ENCODE assay signal across 16 cellular contexts in genomic region chr10:33301097-33301789, GRCh38. TPM values are rescaled to one million over a fixed set of nuclear protein-coding genes. Genes with fewer than 3 reads are reported as not detected.
DNase-seq lines count a peak whose midpoint lies in the region; ATAC-seq, FAIRE-seq and TF ChIP-seq lines count a peak whose summit lies in the region.
"Had no signal": no experiment of that assay in that cellular context is flagged by ENCODE, and none has a peak within 500 bp of the region (broad histone marks: within the 10 kb centered on the region; RNA-seq: fewer than 3 reads in every experiment).

No MANE protein-coding gene starts in this region.

- no peak overlapping the region for H2BK5ac ChIP-seq in trophoblast cell (ENCODE audit: low read depth, low read length, poor library complexity)

- no peaks in the 10 kb centered on the region for H3F3A ChIP-seq in neural progenitor cell (ENCODE audit: low read depth)

- BruUV-seq in Caco-2 (replicated peaks; lab: Mats Ljungman, UMichigan): no TSS peak

- no peak overlapping the region for H3K9ac ChIP-seq in neural progenitor cell
- H3K9ac ChIP-seq in trophoblast cell (ENCODE audit: low read length): no peak overlapping the region

- no peaks in the 10 kb centered on the region for H3K79me1 ChIP-seq in trophoblast cell (ENCODE audit: low read length)

- H3K4me1 ChIP-seq in A549 (peaks cover 80% of the 10 kb centered on the region), Caco-2 (peaks cover 29% of the 10 kb centered on the region), neural progenitor cell (peaks cover 9% of the 10 kb centered on the region), trophoblast cell (ENCODE audit: control insufficient read depth in 1 of 2, insufficient read depth in 2 of 2, low read length in 2 of 2) (no peaks in the 10 kb centered on the region)

- 83% methylated on average over 9 of the region's 9 CpGs for WGBS in A549 (ENCODE audit: missing lambda C conversion rate)
- no CpG with 5 or more reads among the region's 9 CpGs for WGBS in trophoblast cell (ENCODE audit: extremely low coverage, insufficient coverage, insufficient read length)

- no peak overlapping the region for H3K27ac Mint-ChIP-seq in Caco-2 (ENCODE audit: unreplicated experiment)
- H3K27ac Mint-ChIP-seq in neural progenitor cell: peak overlapping the region; percentile 21
- H3K27ac Mint-ChIP-seq: CD8-positive, alpha-beta T cell had no signal

- no peak overlapping the region for H2AK5ac ChIP-seq in trophoblast cell (ENCODE audit: low read length)

- H3K27me3 ChIP-seq in Caco-2 (replicated peaks; ENCODE audit: control insufficient read depth, insufficient read depth, low read length) (no peaks in the 10 kb centered on the region), neural progenitor cell (no peaks in the 10 kb centered on the region), trophoblast cell (ENCODE audit: insufficient read depth, low read length) (no peaks in the 10 kb centered on the region)

- H3K4me3 ChIP-seq in A549 (no peak overlapping the region), Caco-2 (ENCODE audit: low read depth, low read length) (no peak overlapping the region), neural progenitor cell (no peak overlapping the region), trophoblast cell (ENCODE audit: low read depth, low read length) (no peak overlapping the region)

- no peaks in the 10 kb centered on the region for H3K9me3 Mint-ChIP-seq in Caco-2 (ENCODE audit: unreplicated experiment)
- H3K9me3 Mint-ChIP-seq in neural progenitor cell: no peaks in the 10 kb centered on the region
- H3K9me3 Mint-ChIP-seq: CD8-positive, alpha-beta T cell had no signal

- H3K36me3 Mint-ChIP-seq in Caco-2 (ENCODE audit: insufficient read depth, unreplicated experiment) (peaks cover 69% of the 10 kb centered on the region), neural progenitor cell (peaks cover 17% of the 10 kb centered on the region)
- H3K36me3 Mint-ChIP-seq: CD8-positive, alpha-beta T cell had no signal

- POLR2A ChIA-PET in A549 (lab: Yijun Ruan, JAX) (no interaction called here), Caco-2 (lab: Charles Lee) (no interaction called here)

- H3K4me2 ChIP-seq in A549: peak overlapping the region; percentile 13
- H3K4me2 ChIP-seq in neural progenitor cell: no peak overlapping the region
- no peak overlapping the region for H3K4me2 ChIP-seq in trophoblast cell (ENCODE audit: low read length)

- H3K27ac ChIP-seq in A549 (peak overlapping the region in 1 of 2 experiments; percentile 17; a peak in 1 of 6 replicates), neural progenitor cell (no peak overlapping the region), trophoblast cell (ENCODE audit: low read depth, low read length) (no peak overlapping the region)

- no peak for TF ChIP-seq EP300 in A549 (IDR thresholded peaks at IDR 0.05)

- FAIRE-seq in A549 (lab: Jason Lieb, UNC): no peak

- no peak for TF ChIP-seq POLR2A in A549 (IDR thresholded peaks at IDR 0.05; ENCODE audit: low read length)

- H3K14ac ChIP-seq in trophoblast cell (ENCODE audit: low read length): no peak overlapping the region

- no peak overlapping the region for H3K4ac ChIP-seq in trophoblast cell (ENCODE audit: low read depth, low read length)

- no peaks in the 10 kb centered on the region for H3K27me3 Mint-ChIP-seq in Caco-2 (ENCODE audit: insufficient read depth, unreplicated experiment)
- peaks cover 2% of the 10 kb centered on the region for H3K27me3 Mint-ChIP-seq in neural progenitor cell (ENCODE audit: insufficient read depth, low read depth)

- H3K36me3 ChIP-seq in Caco-2 (ENCODE audit: control insufficient read depth, insufficient read depth, low read length) (peaks cover 2% of the 10 kb centered on the region; the same call in 1 of the 2 replicates), neural progenitor cell (no peaks in the 10 kb centered on the region), trophoblast cell (ENCODE audit: control insufficient read depth in 1 of 2, insufficient read depth in 2 of 2, low read length in 2 of 2) (peaks cover 3 to 5% of the 10 kb centered on the region in 2 experiments)

- H2BK120ac ChIP-seq in trophoblast cell (ENCODE audit: insufficient read depth, low read length, poor library complexity): no peak overlapping the region

- H3K79me2 ChIP-seq in neural progenitor cell (ENCODE audit: low read depth): no peaks in the 10 kb centered on the region
- no peaks in the 10 kb centered on the region for H3K79me2 ChIP-seq in trophoblast cell (ENCODE audit: control insufficient read depth, insufficient read depth, low read length, poor library complexity)

- intact Hi-C loops in Caco-2 (cut with micrococcal nuclease; ENCODE audit: unreplicated experiment) (no loop called here), left colon (cut with DNase I, micrococcal nuclease) (no loop called here)

- H2AFZ ChIP-seq in neural progenitor cell (replicated peaks) (no peak overlapping the region), trophoblast cell (ENCODE audit: insufficient read depth, low read length, poor library complexity) (no peak overlapping the region)

- no peak overlapping the region for H4K12ac ChIP-seq in trophoblast cell (ENCODE audit: low read depth, low read length)

- no peak for DNase-seq in A549 (ENCODE audit: low read depth in 1 of 2, low spot score in 1 of 2)
- DNase-seq in Caco-2: no peak
- DNase-seq in left colon: no peak
- no peak for DNase-seq in neural progenitor cell (ENCODE audit: low spot score)
- DNase-seq in trophoblast cell: no peak
- DNase-seq in activated CD4-positive, CD25-positive, alpha-beta regulatory T cell treated with anti-CD3 and anti-CD28 coated beads, Interleukin-2, amount 50 U/mL, for 72 hours: no peak
- DNase-seq: CD8-positive, alpha-beta T cell; DMS153; EL; H7; MM.1S; NCI-H1105; NCI-H2029 treated with DMSO at 0.1 percent for 48 hours; NCI-H226; NCI-H526 treated with DMSO at 0.1 percent for 48 hours had no signal

- TF ChIP-seq CTCF in A549 (IDR thresholded peaks at IDR 0.05) (no peak), Caco-2 (IDR thresholded peaks at IDR 0.05; ENCODE audit: insufficient read depth in 1 of 2, low read depth in 1 of 2, low read length in 1 of 2, severe bottlenecking in 1 of 2, unreplicated experiment in 1 of 2) (no peak), neural progenitor cell (IDR thresholded peaks at IDR 0.05) (no peak)

- no peak for TF ChIP-seq RAD21 in A549 (conservative IDR thresholded peaks at IDR 0.05 in 1 of 2, IDR thresholded peaks at IDR 0.05 in 1 of 2)

- H4K8ac ChIP-seq in trophoblast cell (ENCODE audit: low read depth, low read length): no peak overlapping the region

- no peak overlapping the region for H3K18ac ChIP-seq in trophoblast cell (ENCODE audit: low read length)

- H3K4me1 Mint-ChIP-seq in Caco-2 (ENCODE audit: low read depth, unreplicated experiment) (peaks cover 52% of the 10 kb centered on the region), neural progenitor cell (peaks cover 7% of the 10 kb centered on the region)

- H3K4me3 Mint-ChIP-seq in Caco-2 (ENCODE audit: unreplicated experiment): peak overlapping the region; percentile 3
- no peak overlapping the region for H3K4me3 Mint-ChIP-seq in neural progenitor cell
- H3K4me3 Mint-ChIP-seq: CD8-positive, alpha-beta T cell had no signal

- ATAC-seq in A549 (no peak), left colon (peak; percentile 80), HG03095 (IDR thresholded peaks at IDR 0.05; ENCODE audit: unreplicated experiment) (no peak)
- ATAC-seq: CD8-positive, alpha-beta T cell had no signal

- no peak overlapping the region for H4K91ac ChIP-seq in trophoblast cell (ENCODE audit: low read depth, low read length)

- H4K20me1 ChIP-seq in neural progenitor cell (ENCODE audit: low read depth): no peaks in the 10 kb centered on the region

- H3K9me3 ChIP-seq in A549 (no peaks in the 10 kb centered on the region), Caco-2 (no peaks in the 10 kb centered on the region), neural progenitor cell (ENCODE audit: low read depth) (no peaks in the 10 kb centered on the region), trophoblast cell (ENCODE audit: insufficient read depth, low read depth, low read length) (no peaks in the 10 kb centered on the region)

- no peak overlapping the region for H2BK12ac ChIP-seq in trophoblast cell (ENCODE audit: low read length)

- CTCF ChIA-PET in A549 (lab: Yijun Ruan, JAX): interaction anchor here (1.5 kb wide), 1 partner anchor 108 kb away, joined by 6 read pairs; no protein-coding TSS in a partner anchor
- CTCF ChIA-PET in Caco-2 (lab: Charles Lee): no interaction called here

- H3K23ac ChIP-seq in trophoblast cell (ENCODE audit: low read length): no peak overlapping the region

TF ChIP-seq in A549, 52 proteins besides CTCF, POLR2A, EP300 and RAD21:
- TF ChIP-seq EHMT2 (IDR thresholded peaks at IDR 0.05; ENCODE audit: low read depth) (no peak), SMC3 (IDR thresholded peaks at IDR 0.05) (no peak), FOXS1 (CRISPR knock-in tag; IDR thresholded peaks at IDR 0.05) (no peak)

RNA-seq across cellular contexts. Expression of gene NRP1, which starts 33.2 kb away (rescaled TPM):
- 208 and 259 TPM in 2 replicates for polyA plus RNA-seq in A549 (2011; rRNA removed)
- polyA plus RNA-seq in A549 (2012; cell fraction: cytosol; rRNA removed): 44.4 and 49.6 TPM in 2 replicates
- 76.6 and 106 TPM in 2 replicates for polyA plus RNA-seq in A549 (2012; cell fraction: nucleus; rRNA removed)
- polyA plus RNA-seq in A549 (2017; fragmentation: RNase III; extraction: RNeasy Plus Mini Kit Qiagen cat#74134 plus additional on column Dnase treatment): 115 to 147 TPM (median 121 TPM) in 3 replicates
- 264 and 271 TPM in 2 replicates for polyA minus RNA-seq in A549 (2011; rRNA and poly(A)+ RNA removed)
- total RNA-seq in Caco-2 (2022): 99.3 and 123 TPM in 2 replicates
- 10 to 100 TPM; 12.3 to 26.5 TPM for total RNA-seq in left colon
- 1.9 and 2.0 TPM in 2 replicates for total RNA-seq in neural progenitor cell (ENCODE audit: low replicate concordance)
- 79.2 and 81.6 TPM in 2 replicates for polyA plus RNA-seq in trophoblast cell (2013)
- total RNA-seq: CD8-positive, alpha-beta T cell had no signal
